Comparison of ENCODE assay signal across 1 cellular context in genomic region chr11:64688534-64688982, GRCh38.
A peak's percentile ranks its signal among the peaks of the same experiment; 100 is the strongest.
TF ChIP-seq lines count a peak whose summit lies in the region.

No MANE protein-coding gene starts in this region.

TF ChIP-seq in H1, 55 proteins besides CTCF, POLR2A, EP300 and RAD21 (continued from another document):
- TF ChIP-seq CHD7 (IDR thresholded peaks at IDR 0.05; ENCODE audit: insufficient replicate concordance, low read length) (no peak), SIN3A (conservative IDR thresholded peaks at IDR 0.05 in 1 of 2, IDR thresholded peaks at IDR 0.05 in 1 of 2; ENCODE audit: low read depth in 1 of 2, low read length in 2 of 2) (peak; percentile 18 to 85; a peak in 2 of 4 replicates), CBX8 (IDR thresholded peaks at IDR 0.05; ENCODE audit: borderline replicate concordance, low read depth, low read length) (no peak), SP4 (IDR thresholded peaks at IDR 0.05; ENCODE audit: low read length) (peak; percentile 42; the same call in 1 of the 2 replicates), SIX5 (IDR thresholded peaks at IDR 0.05; ENCODE audit: low read depth, low read length) (peak; percentile 77), TAF1 (IDR thresholded peaks at IDR 0.05; ENCODE audit: low read depth, low read length) (0 out of 2 replicates have a peak, but pooled peaks have one; percentile 0), TCF12 (IDR thresholded peaks at IDR 0.05; ENCODE audit: low read depth, low read length) (no peak), CEBPB (IDR thresholded peaks at IDR 0.05; ENCODE audit: low read depth, low read length) (peak; percentile 89), SAP30 (IDR thresholded peaks at IDR 0.05; ENCODE audit: insufficient read depth, insufficient replicate concordance, low read length) (peak; percentile 50), EGR1 (IDR thresholded peaks at IDR 0.05; ENCODE audit: borderline replicate concordance, low read depth, low read length) (no peak), SP1 (IDR thresholded peaks at IDR 0.05; ENCODE audit: low read depth, low read length) (peak; percentile 62; the same call in 1 of the 2 replicates), NANOG (IDR thresholded peaks at IDR 0.05; ENCODE audit: insufficient read depth, low read depth, low read length, poor library complexity, severe bottlenecking) (peak; percentile 30), KDM4A (IDR thresholded peaks at IDR 0.05; ENCODE audit: low read depth, low read length, severe bottlenecking) (peak; percentile 89), TAF7 (optimal IDR thresholded peaks at IDR 0.05; ENCODE audit: borderline replicate concordance, low read depth, low read length) (no peak), YY1 (IDR thresholded peaks at IDR 0.05; ENCODE audit: low read depth, low read length) (no peak; the same call in 1 of the 2 replicates)
- TF ChIP-seq, protein P1, sequence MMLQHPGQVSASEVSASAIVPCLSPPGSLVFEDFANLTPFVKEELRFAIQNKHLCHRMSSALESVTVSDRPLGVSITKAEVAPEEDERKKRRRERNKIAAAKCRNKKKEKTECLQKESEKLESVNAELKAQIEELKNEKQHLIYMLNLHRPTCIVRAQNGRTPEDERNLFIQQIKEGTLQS (IDR thresholded peaks at IDR 0.05; ENCODE audit: insufficient read depth, low read depth, low read length): no peak
